Comparison of ENCODE assay signal across 9 cellular contexts in genomic region chr19:11087870-11088507, GRCh38.
DNase-seq lines count a peak whose midpoint lies in the region; ATAC-seq and TF ChIP-seq lines count a peak whose summit lies in the region.
"Had no signal": no experiment of that assay in that cellular context is flagged by ENCODE, and none has a peak within 500 bp of the region (broad histone marks: within the 10 kb centered on the region; RNA-seq: fewer than 3 reads in every experiment).

No MANE protein-coding gene starts in this region.

- H3K4me3 ChIP-seq in KMS-11 (IDR thresholded peaks at IDR 0.05; ENCODE audit: insufficient read depth, low read depth, low read length): no peak overlapping the region
- H3K4me3 ChIP-seq in choroid plexus epithelial cell (ENCODE audit: low read depth, low read length): peak overlapping the region; percentile 93
- H3K4me3 ChIP-seq in muscle layer of duodenum (ENCODE audit: low read depth in 1 of 2, low read length in 2 of 2): peak overlapping the region in 1 of 2 donors; percentile 67

- H4K20me1 ChIP-seq in KMS-11 (ENCODE audit: insufficient read depth): peaks cover 13% of the 10 kb centered on the region; the same call in 1 of the 2 replicates

- peaks cover 33% of the 10 kb centered on the region for H3K79me2 ChIP-seq in KMS-11 (ENCODE audit: insufficient read depth, low read depth)

- DNase-seq in choroid plexus epithelial cell (ENCODE audit: low read depth) (no peak), foreskin melanocyte (no peak)
- no peak for DNase-seq in activated T-cell treated with anti-CD3 and anti-CD28 coated beads, Interleukin-2, amount 50 U/mL, for 1 hour
- DNase-seq: activated CD8-positive, alpha-beta memory T cell treated with anti-CD3 and anti-CD28 coated beads, Interleukin-2, amount 50 U/mL, for 4 hours had no signal

- H3K4me2 ChIP-seq in KMS-11: peak overlapping the region; percentile 94

- H3K36me3 ChIP-seq in KMS-11 (ENCODE audit: insufficient read depth) (peaks cover 4% of the 10 kb centered on the region; the same call in 1 of the 2 replicates), muscle layer of duodenum (ENCODE audit: control insufficient read depth in 1 of 2, insufficient read depth in 2 of 2, low read length in 2 of 2) (no peaks in the 10 kb centered on the region)

- H3K9ac ChIP-seq in KMS-11: peak overlapping the region; percentile 88; the same call in 1 of the 2 replicates

- H2AFZ ChIP-seq in KMS-11 (ENCODE audit: low read depth): peak overlapping the region; percentile 39; the same call in 1 of the 2 replicates

- peak overlapping the region; percentile 97 for H3K27ac ChIP-seq in 22Rv1
- H3K27ac ChIP-seq in KMS-11: peak overlapping the region; percentile 89
- H3K27ac ChIP-seq in muscle layer of duodenum (ENCODE audit: low read length): peak overlapping the region; percentile 93

- H3K27me3 ChIP-seq in KMS-11 (ENCODE audit: insufficient read depth, low read depth): no peaks in the 10 kb centered on the region
- no peaks in the 10 kb centered on the region for H3K27me3 ChIP-seq in muscle layer of duodenum (ENCODE audit: low read depth, low read length)

- no peaks in the 10 kb centered on the region for H3K9me3 ChIP-seq in muscle layer of duodenum (ENCODE audit: control insufficient read depth in 1 of 2, low read length in 2 of 2)

- TF ChIP-seq CTCF in 22Rv1 (IDR thresholded peaks at IDR 0.05): no peak
- no peak for TF ChIP-seq CTCF in KMS-11 (conservative IDR thresholded peaks at IDR 0.05; ENCODE audit: low read depth, low read length)
- no peak for TF ChIP-seq CTCF in choroid plexus epithelial cell (conservative IDR thresholded peaks at IDR 0.05; ENCODE audit: low read depth, low read length)

- ATAC-seq in GM18868 (IDR thresholded peaks at IDR 0.05; ENCODE audit: unreplicated experiment): no peak
- no peak for ATAC-seq in GM19467 (IDR thresholded peaks at IDR 0.05; ENCODE audit: unreplicated experiment)

- H3K4me1 ChIP-seq in KMS-11 (ENCODE audit: low read depth, poor library complexity, severe bottlenecking): peaks cover 33% of the 10 kb centered on the region
- peaks cover 3 to 8% of the 10 kb centered on the region in 2 donors for H3K4me1 ChIP-seq in muscle layer of duodenum (ENCODE audit: control insufficient read depth in 1 of 2, insufficient read depth in 2 of 2, low read length in 2 of 2)
